Comparison of ENCODE assay signal across 9 cellular contexts in the genomic region with DNA sequence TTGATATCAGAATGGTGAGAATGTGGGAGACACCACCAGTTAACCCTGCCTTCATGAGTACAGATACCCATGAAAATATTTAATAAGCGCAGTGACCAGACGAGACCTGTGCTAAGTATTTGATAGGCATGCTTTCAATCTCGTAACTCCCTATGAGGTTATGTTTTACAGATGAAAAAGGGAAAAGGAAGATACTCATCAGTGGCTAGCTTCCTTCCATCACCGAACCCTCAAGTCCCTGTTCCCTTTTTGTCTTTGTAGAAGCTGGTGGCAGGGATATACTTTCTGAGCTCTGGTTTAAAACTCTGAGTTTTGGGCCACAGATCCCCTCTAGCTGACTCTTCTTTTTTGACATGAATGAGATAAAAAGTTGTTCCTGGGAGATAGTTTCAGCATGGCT. TPM values are rescaled to one million over a fixed set of nuclear protein-coding genes. Genes with fewer than 3 reads are reported as not detected.
A peak's percentile ranks its signal among the peaks of the same experiment; 100 is the strongest.
DNase-seq lines count a peak whose midpoint lies in the region; ATAC-seq, FAIRE-seq and TF ChIP-seq lines count a peak whose summit lies in the region.
"Had no signal": no experiment of that assay in that cellular context is flagged by ENCODE, and none has a peak within 500 bp of the region (broad histone marks: within the 10 kb centered on the region; RNA-seq: fewer than 3 reads in every experiment).

No MANE protein-coding gene starts in this region.

- peaks cover 4% of the 10 kb centered on the region for H3K27me3 Mint-ChIP-seq in brain

- no peaks in the 10 kb centered on the region for H3K27me3 ChIP-seq in HUES64 (ENCODE audit: insufficient read depth, low read length)

- H3K36me3 ChIP-seq in HUES64 (ENCODE audit: insufficient read depth, low read length): no peaks in the 10 kb centered on the region; the same call in 1 of the 2 replicates

- H3K27ac Mint-ChIP-seq in brain: peak overlapping the region in 3 of 5 experiments; percentile 34 to 96 (median 81)

- intact Hi-C loops in sciatic nerve (cut with DNase I): no loop called here

- peak overlapping the region; percentile 62; the same call in 1 of the 2 replicates for H3K9ac ChIP-seq in HUES64 (ENCODE audit: low read depth, low read length)

- no peak for FAIRE-seq in D721Med (lab: Jason Lieb, UNC)

- no peaks in the 10 kb centered on the region for H3K36me3 Mint-ChIP-seq in brain

- WGBS in HUES64: 94% methylated on average over 4 of the region's 4 CpGs

- no peaks in the 10 kb centered on the region for H3K9me3 ChIP-seq in HUES64 (ENCODE audit: insufficient read depth, low read depth, low read length)

- ATAC-seq in GM19438 (IDR thresholded peaks at IDR 0.05; ENCODE audit: low read depth, unreplicated experiment) (peak; percentile 27), sciatic nerve (peak; percentile 9)

- no peak overlapping the region for H3K4me3 ChIP-seq in HUES64 (ENCODE audit: low read length)

- no peaks in the 10 kb centered on the region for H3K9me3 Mint-ChIP-seq in brain

- no peak for TF ChIP-seq CTCF in brain (conservative IDR thresholded peaks at IDR 0.05)
- TF ChIP-seq CTCF in D721Med (IDR thresholded peaks at IDR 0.05; ENCODE audit: insufficient read depth, missing control alignments): no peak

- peaks cover 72% of the 10 kb centered on the region for H3K4me1 ChIP-seq in HUES64 (ENCODE audit: insufficient read depth, low read length)

- DNase-seq in sciatic nerve (ENCODE audit: low spot score) (no peak), NCI-H345 treated with DMSO at 0.1 percent for 48 hours (lab: John Stamatoyannopoulos, UW; ENCODE audit: unreplicated experiment) (no peak), D721Med (ENCODE audit: insufficient read length, low spot score) (no peak), hippocampal formation (lab: John Stamatoyannopoulos, UW) (no peak)
- DNase-seq in stimulated activated naive CD4-positive, alpha-beta T cell treated with Interleukin-2 at 50 U/mL for 16 hours (lab: John Stamatoyannopoulos, UW): no peak
- DNase-seq: NCI-H146 had no signal

- peak overlapping the region in 1 of 5 experiments; percentile 38 for H3K4me3 Mint-ChIP-seq in brain

- peaks cover 37% of the 10 kb centered on the region for H3K4me1 Mint-ChIP-seq in brain

- H3K27ac ChIP-seq in HUES64 (ENCODE audit: low read depth, low read length): peak overlapping the region; percentile 99

RNA-seq across cellular contexts. Expression of a gene that starts 26.3 kb away (rescaled TPM):
- polyA plus RNA-seq in HUES64 (2013, experiment 1 of 2): 24.0 TPM
- 26.2 TPM for polyA plus RNA-seq in HUES64 (2013, experiment 2 of 2)
- polyA plus RNA-seq in brain (ENCODE audit: insufficient read depth, low read depth, low replicate concordance): 8.4 TPM
- total RNA-seq in sciatic nerve: 121 TPM
